9 cellular contexts compared by ENCODE assay signal in genomic region chr19:1018932-1019615, GRCh38. TPM values are rescaled to one million over a fixed set of nuclear protein-coding genes. Genes with fewer than 3 reads are reported as not detected.
DNase-seq lines count a peak whose midpoint lies in the region; ATAC-seq and TF ChIP-seq lines count a peak whose summit lies in the region.
"Had no signal": no experiment of that assay in that cellular context is flagged by ENCODE, and none has a peak within 500 bp of the region (broad histone marks: within the 10 kb centered on the region; RNA-seq: fewer than 3 reads in every experiment).

No MANE protein-coding gene starts in this region.

- H3K9me3 ChIP-seq in SU-DHL-6 (ENCODE audit: insufficient read depth, low read length), result no peaks in the 10 kb centered on the region

- peak overlapping the region; percentile 86 for H3K4me2 ChIP-seq in SU-DHL-6 (ENCODE audit: low read depth, low read length, poor library complexity, severe bottlenecking)

- H3K79me2 ChIP-seq in SU-DHL-6 (ENCODE audit: insufficient read depth, low read length), result peaks cover 63% of the 10 kb centered on the region

- no peaks in the 10 kb centered on the region for H3K9me2 ChIP-seq in SU-DHL-6 (replicated peaks; ENCODE audit: insufficient read depth, low read length)

- H3K27ac ChIP-seq in SU-DHL-6 (ENCODE audit: low read depth, low read length), result peak overlapping the region; percentile 61

- no peak for ATAC-seq in GM21526 (IDR thresholded peaks at IDR 0.05; ENCODE audit: low FRiP score, unreplicated experiment)
- ATAC-seq in GM18861 (IDR thresholded peaks at IDR 0.05; ENCODE audit: unreplicated experiment), result no peak
- no peak for ATAC-seq in GM18517 (IDR thresholded peaks at IDR 0.05; ENCODE audit: unreplicated experiment)

- no peak for TF ChIP-seq CTCF in GM12865 (IDR thresholded peaks at IDR 0.05; ENCODE audit: insufficient read depth, low read depth, low read length, missing control alignments)
- no peak for TF ChIP-seq CTCF in SU-DHL-6 (IDR thresholded peaks at IDR 0.05; ENCODE audit: insufficient read depth, low read length, poor library complexity, severe bottlenecking)
- TF ChIP-seq CTCF in fibroblast of the aortic adventitia (IDR thresholded peaks at IDR 0.05; ENCODE audit: insufficient read depth, low read length), result no peak

- H4K20me1 ChIP-seq in SU-DHL-6 (ENCODE audit: low read depth, low read length), result 0 out of 2 replicates have a peak, but pooled peaks cover 5% of the 10 kb centered on the region

- no peaks in the 10 kb centered on the region for H3K27me3 ChIP-seq in SU-DHL-6 (ENCODE audit: low read length)

- peak overlapping the region; percentile 68 for H3K4me3 ChIP-seq in GM12865 (ENCODE audit: low read depth, low read length)
- peak overlapping the region; percentile 89 for H3K4me3 ChIP-seq in SU-DHL-6 (ENCODE audit: insufficient read depth, low read length, poor library complexity, severe bottlenecking)
- peak overlapping the region; percentile 87 for H3K4me3 ChIP-seq in fibroblast of the aortic adventitia (ENCODE audit: low read depth, low read length)
- H3K4me3 ChIP-seq in skeletal muscle cell (ENCODE audit: low read depth, low read length), result peak overlapping the region; percentile 91

- H3K9ac ChIP-seq in SU-DHL-6 (ENCODE audit: low read length), result peak overlapping the region; percentile 91

- no peak overlapping the region for H2AFZ ChIP-seq in SU-DHL-6 (ENCODE audit: low read depth, low read length, severe bottlenecking)

- no peaks in the 10 kb centered on the region for H3K36me3 ChIP-seq in SU-DHL-6 (ENCODE audit: low read length)

- DNase-seq in GM12865 (ENCODE audit: low read depth) (peak; percentile 41), fibroblast of the aortic adventitia (ENCODE audit: low read depth) (no peak), skeletal muscle cell (ENCODE audit: low read depth) (no peak), HK-2 (ENCODE audit: unreplicated experiment) (no peak)

- peaks cover 9% of the 10 kb centered on the region for H3F3A ChIP-seq in SU-DHL-6 (ENCODE audit: insufficient read depth)

RNA-seq across cellular contexts. Expression of gene TMEM259, which starts 1.8 kb away (rescaled TPM):
- total RNA-seq in fibroblast of the aortic adventitia (ENCODE audit: low replicate concordance), result 44.7 and 49.9 TPM in 2 replicates

RNA-seq across cellular contexts. Expression of gene RNU6-2, which starts 2.2 kb away (rescaled TPM):
- total RNA-seq in fibroblast of the aortic adventitia (ENCODE audit: low replicate concordance), result not detected in 2 replicates
- total RNA-seq: dermis blood vessel endothelial cell had no signal

RNA-seq across cellular contexts. Expression of gene CNN2, which starts 7.3 kb away (rescaled TPM):
- 96.0 and 101 TPM in 2 replicates for total RNA-seq in fibroblast of the aortic adventitia (ENCODE audit: low replicate concordance)

RNA-seq across cellular contexts. Expression of gene GRIN3B, which starts 18.9 kb away (rescaled TPM):
- 0.45 and 0.74 TPM in 2 replicates for total RNA-seq in fibroblast of the aortic adventitia (ENCODE audit: low replicate concordance)

RNA-seq across cellular contexts. Expression of gene ABCA7, which starts 20.8 kb away (rescaled TPM):
- total RNA-seq in fibroblast of the aortic adventitia (ENCODE audit: low replicate concordance), result 3.5 and 21.6 TPM in 2 replicates
